In the genomic region with DNA sequence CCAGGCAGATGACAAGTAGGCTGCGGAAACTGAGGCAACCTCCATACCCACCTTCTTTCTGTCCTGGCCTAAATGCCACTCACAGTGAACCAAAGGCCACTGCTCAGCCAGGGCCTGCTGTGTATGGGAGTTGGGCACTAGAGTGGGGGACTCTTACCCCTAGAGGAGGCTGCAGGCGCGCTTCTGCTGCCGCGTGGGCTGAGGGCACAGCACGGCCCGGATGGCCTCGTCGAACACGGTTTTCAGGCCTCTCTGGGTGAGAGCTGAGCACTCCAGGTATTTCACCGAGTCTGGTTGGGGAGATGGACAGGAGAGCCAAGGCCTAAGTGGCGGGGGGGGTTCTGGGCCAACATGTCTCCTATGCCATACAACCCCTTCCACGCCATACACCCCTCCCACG, we compare ENCODE assay signal across 25 cellular contexts. TPM values are rescaled to one million over a fixed set of nuclear protein-coding genes. Genes with fewer than 3 reads are reported as not detected.
DNase-seq lines count a peak whose midpoint lies in the region; ATAC-seq and TF ChIP-seq lines count a peak whose summit lies in the region.
"Had no signal": no experiment of that assay in that cellular context is flagged by ENCODE, and none has a peak within 500 bp of the region (broad histone marks: within the 10 kb centered on the region; RNA-seq: fewer than 3 reads in every experiment).

No MANE protein-coding gene starts in this region.

- peak; percentile 17 for DNase-seq in activated CD4-positive, alpha-beta T cell treated with anti-CD3 and anti-CD28 coated beads for 36 hours
- no peak for DNase-seq in activated CD4-positive, alpha-beta T cell treated with anti-CD3 and anti-CD28 coated beads for 4 hours
- DNase-seq in CD8-positive, alpha-beta T cell = peak in 1 of 7 experiments; percentile 20
- DNase-seq in activated CD8-positive, alpha-beta T cell treated with anti-CD3 and anti-CD28 coated beads for 36 hours = peak; percentile 51
- peak in 1 of 10 donors; percentile 61 for DNase-seq in naive thymus-derived CD8-positive, alpha-beta T cell
- no peak for DNase-seq in lower lobe of right lung
- DNase-seq: activated CD4-positive, CD25-positive, alpha-beta regulatory T cell; activated CD8-positive, alpha-beta memory T cell treated with anti-CD3 and anti-CD28 coated beads, Interleukin-2, amount 50 U/mL, for 48 hours; dorsolateral prefrontal cortex; foreskin melanocyte; GDM1; hypothalamus; NCI-H1417 treated with DMSO at 0.1 percent for 48 hours; NCI-H526; sigmoid colon; upper lobe of left lung had no signal

- H3K9me3 Mint-ChIP-seq in activated CD4-positive, alpha-beta T cell treated with anti-CD3 and anti-CD28 coated beads for 36 hours (ENCODE audit: low read depth) = peaks cover 11% of the 10 kb centered on the region
- no peaks in the 10 kb centered on the region for H3K9me3 Mint-ChIP-seq in CD8-positive, alpha-beta T cell
- peaks cover 14% of the 10 kb centered on the region for H3K9me3 Mint-ChIP-seq in activated CD8-positive, alpha-beta T cell treated with anti-CD3 and anti-CD28 coated beads for 36 hours
- H3K9me3 Mint-ChIP-seq in naive thymus-derived CD8-positive, alpha-beta T cell = no peaks in the 10 kb centered on the region

- no peak for TF ChIP-seq CTCF in CD8-positive, alpha-beta T cell (IDR thresholded peaks at IDR 0.05)
- TF ChIP-seq CTCF in activated CD8-positive, alpha-beta T cell treated with anti-CD3 and anti-CD28 coated beads for 36 hours (IDR thresholded peaks at IDR 0.05) = no peak
- TF ChIP-seq CTCF in lower lobe of right lung (IDR thresholded peaks at IDR 0.05) = no peak

- no peak overlapping the region for H3K4me3 Mint-ChIP-seq in activated CD4-positive, alpha-beta T cell treated with anti-CD3 and anti-CD28 coated beads for 36 hours
- no peak overlapping the region for H3K4me3 Mint-ChIP-seq in CD8-positive, alpha-beta T cell
- no peak overlapping the region for H3K4me3 Mint-ChIP-seq in activated CD8-positive, alpha-beta T cell treated with anti-CD3 and anti-CD28 coated beads for 36 hours
- peak overlapping the region in 6 of 10 donors; percentile 43 to 76 (median 61) for H3K4me3 Mint-ChIP-seq in naive thymus-derived CD8-positive, alpha-beta T cell

- H3K4me1 ChIP-seq in CD8-positive, alpha-beta T cell (ENCODE audit: insufficient read depth, low read length) = peaks cover 93% of the 10 kb centered on the region
- H3K4me1 ChIP-seq in lower lobe of right lung = peaks cover 35% of the 10 kb centered on the region

- intact Hi-C loops in activated CD4-positive, alpha-beta T cell treated with anti-CD3 and anti-CD28 coated beads for 36 hours (cut with DNase I, micrococcal nuclease) = no loop called here
- intact Hi-C loops in CD8-positive, alpha-beta T cell (cut with DNase I, micrococcal nuclease) = no loop called here
- intact Hi-C loops in activated CD8-positive, alpha-beta T cell treated with anti-CD3 and anti-CD28 coated beads for 36 hours (cut with micrococcal nuclease) = no loop called here
- intact Hi-C loops in lower lobe of right lung (cut with DNase I) = no loop called here

- H3K36me3 Mint-ChIP-seq in activated CD4-positive, alpha-beta T cell treated with anti-CD3 and anti-CD28 coated beads for 36 hours (ENCODE audit: low read depth) = peaks cover 84% of the 10 kb centered on the region
- H3K36me3 Mint-ChIP-seq in CD8-positive, alpha-beta T cell = peaks cover 74% of the 10 kb centered on the region
- H3K36me3 Mint-ChIP-seq in activated CD8-positive, alpha-beta T cell treated with anti-CD3 and anti-CD28 coated beads for 36 hours (ENCODE audit: low read depth) = peaks cover 90% of the 10 kb centered on the region
- H3K36me3 Mint-ChIP-seq in naive thymus-derived CD8-positive, alpha-beta T cell = peaks cover 0 to 58% (median 39%) of the 10 kb centered on the region in 3 donors

- H3K27me3 ChIP-seq in CD8-positive, alpha-beta T cell (ENCODE audit: insufficient read depth, low read length) = no peaks in the 10 kb centered on the region
- H3K27me3 ChIP-seq in lower lobe of right lung (ENCODE audit: low read depth) = no peaks in the 10 kb centered on the region
- H3K27me3 ChIP-seq: upper lobe of left lung had no signal

- no peaks in the 10 kb centered on the region for H3K9me3 ChIP-seq in CD8-positive, alpha-beta T cell (ENCODE audit: low read length)
- H3K9me3 ChIP-seq in lower lobe of right lung = no peaks in the 10 kb centered on the region
- H3K9me3 ChIP-seq: sigmoid colon, upper lobe of left lung had no signal

- ATAC-seq in activated CD4-positive, alpha-beta T cell treated with anti-CD3 and anti-CD28 coated beads for 36 hours = no peak
- ATAC-seq in CD8-positive, alpha-beta T cell = no peak
- no peak for ATAC-seq in activated CD8-positive, alpha-beta T cell treated with anti-CD3 and anti-CD28 coated beads for 36 hours
- no peak for ATAC-seq in naive thymus-derived CD8-positive, alpha-beta T cell
- ATAC-seq in GM19324 (IDR thresholded peaks at IDR 0.05; ENCODE audit: low FRiP score, unreplicated experiment) = no peak
- ATAC-seq in HG03442 (IDR thresholded peaks at IDR 0.05; ENCODE audit: unreplicated experiment) = no peak
- ATAC-seq in lower lobe of right lung = no peak

- H3K27ac Mint-ChIP-seq in activated CD4-positive, alpha-beta T cell treated with anti-CD3 and anti-CD28 coated beads for 36 hours = peak overlapping the region; percentile 68
- peak overlapping the region; percentile 95 for H3K27ac Mint-ChIP-seq in CD8-positive, alpha-beta T cell
- H3K27ac Mint-ChIP-seq in activated CD8-positive, alpha-beta T cell treated with anti-CD3 and anti-CD28 coated beads for 36 hours = peak overlapping the region; percentile 94
- peak overlapping the region; percentile 86 to 99 (median 98) for H3K27ac Mint-ChIP-seq in naive thymus-derived CD8-positive, alpha-beta T cell

- CTCF ChIA-PET in activated CD4-positive, alpha-beta T cell treated with anti-CD3 and anti-CD28 coated beads for 36 hours (lab: Charles Lee) = interaction anchor here (0.6 to 2.9 kb wide), 3 partner anchors 12 to 35 kb away, joined by 3 to 24 read pairs (median 17); no protein-coding TSS in a partner anchor
- CTCF ChIA-PET in CD8-positive, alpha-beta T cell (lab: Charles Lee) = interaction anchor here (2.1 to 2.5 kb wide), 4 partner anchors 12 to 34 kb away, joined by 9 to 32 read pairs (median 12); no protein-coding TSS in a partner anchor
- CTCF ChIA-PET in activated CD8-positive, alpha-beta T cell treated with anti-CD3 and anti-CD28 coated beads for 36 hours (lab: Charles Lee) = interaction anchor here (0.6 to 3.3 kb wide), 4 partner anchors 10 to 34 kb away, joined by 3 to 25 read pairs (median 9); no protein-coding TSS in a partner anchor

- no peak overlapping the region for H3K4me3 ChIP-seq in CD8-positive, alpha-beta T cell (ENCODE audit: low read depth, low read length)
- no peak overlapping the region for H3K4me3 ChIP-seq in lower lobe of right lung
- H3K4me3 ChIP-seq: dorsolateral prefrontal cortex, lung, sigmoid colon, upper lobe of left lung had no signal

- peaks cover 39% of the 10 kb centered on the region for H3K36me3 ChIP-seq in CD8-positive, alpha-beta T cell (ENCODE audit: insufficient read depth, low read length)
- H3K36me3 ChIP-seq in lower lobe of right lung = peaks cover 26% of the 10 kb centered on the region
- H3K36me3 ChIP-seq: sigmoid colon, upper lobe of left lung had no signal

- H3K27ac ChIP-seq in CD8-positive, alpha-beta T cell (ENCODE audit: low read depth, low read length) = no peak overlapping the region
- no peak overlapping the region for H3K27ac ChIP-seq in lower lobe of right lung
- H3K27ac ChIP-seq: dorsolateral prefrontal cortex, epithelial cell of prostate, sigmoid colon, upper lobe of left lung had no signal

- no peaks in the 10 kb centered on the region for H3K27me3 Mint-ChIP-seq in activated CD4-positive, alpha-beta T cell treated with anti-CD3 and anti-CD28 coated beads for 36 hours
- no peaks in the 10 kb centered on the region for H3K27me3 Mint-ChIP-seq in CD8-positive, alpha-beta T cell (ENCODE audit: low read depth)
- H3K27me3 Mint-ChIP-seq in activated CD8-positive, alpha-beta T cell treated with anti-CD3 and anti-CD28 coated beads for 36 hours = no peaks in the 10 kb centered on the region
- H3K27me3 Mint-ChIP-seq in naive thymus-derived CD8-positive, alpha-beta T cell = no peaks in the 10 kb centered on the region

- H3K4me1 Mint-ChIP-seq in activated CD4-positive, alpha-beta T cell treated with anti-CD3 and anti-CD28 coated beads for 36 hours = peaks cover 90% of the 10 kb centered on the region
- peaks cover 90% of the 10 kb centered on the region for H3K4me1 Mint-ChIP-seq in CD8-positive, alpha-beta T cell (ENCODE audit: low read depth)
- peaks cover 85% of the 10 kb centered on the region for H3K4me1 Mint-ChIP-seq in activated CD8-positive, alpha-beta T cell treated with anti-CD3 and anti-CD28 coated beads for 36 hours (ENCODE audit: low read depth)
- H3K4me1 Mint-ChIP-seq in naive thymus-derived CD8-positive, alpha-beta T cell = peaks cover 62 to 92% (median 91%) of the 10 kb centered on the region in 4 donors

- POLR2A ChIA-PET in activated CD4-positive, alpha-beta T cell treated with anti-CD3 and anti-CD28 coated beads for 36 hours (lab: Charles Lee) = interaction anchor here (1.0 kb wide), 1 partner anchor 13 kb away, joined by 4 read pairs; no protein-coding TSS in a partner anchor
- POLR2A ChIA-PET in CD8-positive, alpha-beta T cell (lab: Charles Lee) = interaction anchor here (0.8 to 11.7 kb wide), 3 partner anchors 16 to 85 kb away, joined by 3 to 118 read pairs (median 4); a partner anchor contains a TSS
- POLR2A ChIA-PET in activated CD8-positive, alpha-beta T cell treated with anti-CD3 and anti-CD28 coated beads for 36 hours (lab: Charles Lee) = interaction anchor here (0.7 to 5.3 kb wide), 4 partner anchors 9 to 18 kb away, joined by 3 to 61 read pairs (median 4); a partner anchor contains a TSS
- POLR2A ChIA-PET in naive thymus-derived CD8-positive, alpha-beta T cell (lab: Charles Lee) = interaction anchor here (1.0 to 31.6 kb wide), 5 partner anchors 15 to 83 kb away, joined by 4 to 1090 read pairs (median 14); a partner anchor contains a TSS

RNA-seq across cellular contexts. Expression of a gene that starts 14.2 kb away (rescaled TPM):
- 10 to 100 TPM; 14.8 to 15.6 TPM for total RNA-seq in activated CD4-positive, alpha-beta T cell treated with anti-CD3 and anti-CD28 coated beads for 36 hours
- total RNA-seq in CD8-positive, alpha-beta T cell = 1 to 10 TPM; 2.6 to 3.1 TPM
- 1 to 10 TPM; 7.9 to 8.5 TPM for total RNA-seq in activated CD8-positive, alpha-beta T cell treated with anti-CD3 and anti-CD28 coated beads for 36 hours
- 10 to 100 TPM; 13.5 to 13.7 TPM for total RNA-seq in naive thymus-derived CD8-positive, alpha-beta T cell
- polyA plus RNA-seq in naive thymus-derived CD8-positive, alpha-beta T cell = 1 to 10 TPM; 2.9 to 7.3 (median 4.2) TPM
- total RNA-seq in lower lobe of right lung = not detected
- total RNA-seq: A172, cardiac septum, H4 had no signal
- polyA plus RNA-seq: BJ, keratinocyte had no signal

RNA-seq across cellular contexts. Expression of a gene that starts 17.6 kb away (rescaled TPM):
- total RNA-seq in activated CD4-positive, alpha-beta T cell treated with anti-CD3 and anti-CD28 coated beads for 36 hours = 100 to 1,000 TPM; 692 to 930 TPM
- total RNA-seq in CD8-positive, alpha-beta T cell = 100 to 1,000 TPM; 152 to 159 TPM
- total RNA-seq in activated CD8-positive, alpha-beta T cell treated with anti-CD3 and anti-CD28 coated beads for 36 hours = 100 to 1,000 TPM; 699 to 717 TPM
- total RNA-seq in naive thymus-derived CD8-positive, alpha-beta T cell = 100 to 1,000 TPM; 295 to 297 TPM
- polyA plus RNA-seq in naive thymus-derived CD8-positive, alpha-beta T cell = 1,000 to 10,000 TPM in 2 of 3 donors, 100 to 1,000 TPM in 1; 740 to 1,115 (median 1,110) TPM
- 111 TPM for total RNA-seq in lower lobe of right lung

RNA-seq across cellular contexts. Expression of a gene that starts 38.5 kb away (rescaled TPM):
- total RNA-seq in activated CD4-positive, alpha-beta T cell treated with anti-CD3 and anti-CD28 coated beads for 36 hours = 1 to 10 TPM; 8.4 to 8.7 TPM
- 10 to 100 TPM; 12.0 to 12.9 TPM for total RNA-seq in CD8-positive, alpha-beta T cell
- total RNA-seq in activated CD8-positive, alpha-beta T cell treated with anti-CD3 and anti-CD28 coated beads for 36 hours = 1 to 10 TPM; 6.4 TPM
- total RNA-seq in naive thymus-derived CD8-positive, alpha-beta T cell = 10 to 100 TPM; 24.6 to 25.7 TPM
- 1 to 10 TPM in 2 of 3 donors, under 1 TPM in 1; 0.68 to 4.0 (median 1.7) TPM for polyA plus RNA-seq in naive thymus-derived CD8-positive, alpha-beta T cell
- total RNA-seq in lower lobe of right lung = 5.3 TPM

RNA-seq across cellular contexts. Expression of a gene that starts 55.8 kb away (rescaled TPM):
- 10 to 100 TPM; 33.1 to 42.8 TPM for total RNA-seq in activated CD4-positive, alpha-beta T cell treated with anti-CD3 and anti-CD28 coated beads for 36 hours
- 100 to 1,000 TPM; 129 to 143 TPM for total RNA-seq in CD8-positive, alpha-beta T cell
- 10 to 100 TPM; 33.2 to 33.4 TPM for total RNA-seq in activated CD8-positive, alpha-beta T cell treated with anti-CD3 and anti-CD28 coated beads for 36 hours
- 100 to 1,000 TPM; 177 to 193 TPM for total RNA-seq in naive thymus-derived CD8-positive, alpha-beta T cell
- polyA plus RNA-seq in naive thymus-derived CD8-positive, alpha-beta T cell = 10 to 100 TPM; 48.9 to 60.8 (median 54.6) TPM
- 45.4 TPM for total RNA-seq in lower lobe of right lung
- polyA plus RNA-seq: BJ had no signal

Comparison
In these comparisons a context has a peak if more than half of its experiments do, and no peak if none do; other contexts are left out.
1. DNase-seq: peak in activated CD4-positive, alpha-beta T cell treated with anti-CD3 and anti-CD28 coated beads for 36 hours (single experiment) and activated CD8-positive, alpha-beta T cell treated with anti-CD3 and anti-CD28 coated beads for 36 hours (single experiment); none in activated CD4-positive, alpha-beta T cell treated with anti-CD3 and anti-CD28 coated beads for 4 hours (0 of 2) and lower lobe of right lung (single experiment).
2. H3K4me3 Mint-ChIP-seq: peak in naive thymus-derived CD8-positive, alpha-beta T cell (6 of 10); none in activated CD4-positive, alpha-beta T cell treated with anti-CD3 and anti-CD28 coated beads for 36 hours (single experiment), CD8-positive, alpha-beta T cell (single experiment) and activated CD8-positive, alpha-beta T cell treated with anti-CD3 and anti-CD28 coated beads for 36 hours (single experiment).
3. Peak in every context shown above with its lines, with median percentiles within 50 percentile points of each other: H3K27ac Mint-ChIP-seq.